Comparison of ENCODE assay signal across 35 cellular contexts in genomic region chr10:92263396-92263795, GRCh38.
"Had no signal": no experiment of that assay in that cellular context is flagged by ENCODE, and none has a peak within 500 bp of the region (broad histone marks: within the 10 kb centered on the region; RNA-seq: fewer than 3 reads in every experiment).

No MANE protein-coding gene starts in this region.

- H3K9me3 Mint-ChIP-seq: activated CD8-positive, alpha-beta T cell treated with anti-CD3 and anti-CD28 coated beads for 36 hours; activated naive CD8-positive, alpha-beta T cell treated with anti-CD3 and anti-CD28 coated beads for 36 hours; activated T-cell treated with anti-CD3 and anti-CD28 coated beads, Interleukin-2, amount 50 U/mL, for 72 hours; activated T-helper 17 cell treated with anti-CD3 and anti-CD28 coated beads, Interleukin-2, amount 50 U/mL, for 72 hours; central memory CD8-positive, alpha-beta T cell had no signal

- H3K4me1 Mint-ChIP-seq: activated T-helper 17 cell treated with anti-CD3 and anti-CD28 coated beads, Interleukin-2, amount 50 U/mL, for 72 hours; central memory CD8-positive, alpha-beta T cell had no signal

- ATAC-seq: activated CD8-positive, alpha-beta T cell treated with anti-CD3 and anti-CD28 coated beads for 36 hours; activated T-cell treated with anti-CD3 and anti-CD28 coated beads, Interleukin-2, amount 50 U/mL, for 72 hours; activated T-helper 17 cell treated with anti-CD3 and anti-CD28 coated beads, Interleukin-2, amount 50 U/mL, for 72 hours had no signal

- H3K36me3 Mint-ChIP-seq: activated naive CD8-positive, alpha-beta T cell treated with anti-CD3 and anti-CD28 coated beads for 36 hours had no signal

- H3K4me3 ChIP-seq: cardiac muscle cell had no signal

- H3K27ac ChIP-seq: brain microvascular endothelial cell, cardiac muscle cell, WERI-Rb-1 had no signal

- H3K27me3 Mint-ChIP-seq: activated CD8-positive, alpha-beta T cell treated with anti-CD3 and anti-CD28 coated beads for 36 hours; activated naive CD8-positive, alpha-beta T cell treated with anti-CD3 and anti-CD28 coated beads for 36 hours; activated T-helper 17 cell treated with anti-CD3 and anti-CD28 coated beads, Interleukin-2, amount 50 U/mL, for 72 hours; central memory CD8-positive, alpha-beta T cell had no signal

- H3K27ac Mint-ChIP-seq: activated CD8-positive, alpha-beta T cell treated with anti-CD3 and anti-CD28 coated beads for 36 hours; activated naive CD8-positive, alpha-beta T cell treated with anti-CD3 and anti-CD28 coated beads for 36 hours; activated T-cell treated with anti-CD3 and anti-CD28 coated beads, Interleukin-2, amount 50 U/mL, for 72 hours; activated T-helper 17 cell treated with anti-CD3 and anti-CD28 coated beads, Interleukin-2, amount 50 U/mL, for 72 hours had no signal

- H3K4me3 Mint-ChIP-seq: activated CD8-positive, alpha-beta T cell treated with anti-CD3 and anti-CD28 coated beads for 36 hours; activated naive CD8-positive, alpha-beta T cell treated with anti-CD3 and anti-CD28 coated beads for 36 hours; activated T-cell treated with anti-CD3 and anti-CD28 coated beads, Interleukin-2, amount 50 U/mL, for 72 hours; activated T-helper 17 cell treated with anti-CD3 and anti-CD28 coated beads, Interleukin-2, amount 50 U/mL, for 72 hours; central memory CD8-positive, alpha-beta T cell had no signal

- H3K36me3 ChIP-seq: brain microvascular endothelial cell, cardiac muscle cell, WERI-Rb-1 had no signal

- H3K27me3 ChIP-seq: brain microvascular endothelial cell, cardiac muscle cell had no signal

- DNase-seq: activated CD4-positive, alpha-beta T cell treated with anti-CD3 and anti-CD28 coated beads for 1 hour; activated CD4-positive, alpha-beta T cell treated with anti-CD3 and anti-CD28 coated beads for 48 hours; activated CD4-positive, alpha-beta T cell treated with anti-CD3 and anti-CD28 coated beads, Interleukin-2, amount 50 U/mL, for 4 hours; activated CD4-positive, CD25-positive, alpha-beta regulatory T cell; activated CD8-positive, alpha-beta T cell treated with anti-CD3 and anti-CD28 coated beads for 36 hours; activated effector memory CD4-positive, alpha-beta T cell treated with anti-CD3 and anti-CD28 coated beads, Interleukin-2, amount 50 U/mL, for 16 hours; activated naive CD4-positive, alpha-beta T cell; activated naive CD4-positive, alpha-beta T cell treated with anti-CD3 and anti-CD28 coated beads, Interleukin-2, amount 50 U/mL, for 16 hours; activated naive CD8-positive, alpha-beta T cell treated with anti-CD3 and anti-CD28 coated beads for 36 hours; activated T-cell treated with anti-CD3 and anti-CD28 coated beads, Interleukin-2, amount 50 U/mL, for 1 hour; activated T-cell treated with anti-CD3 and anti-CD28 coated beads, Interleukin-2, amount 50 U/mL, for 72 hours; amniotic stem cell; aorta; brain microvascular endothelial cell; Kasumi-1; MM.1S; MV-4-11; NCI-H1092; NCI-H1436 treated with DMSO at 0.1 percent for 48 hours; NCI-H1694 treated with DMSO at 0.1 percent for 48 hours; NCI-H2029; NCI-H2171; NCI-H510A; NCI-H526; NCI-H748 treated with DMSO at 0.1 percent for 48 hours; NK-92 treated with Interleukin-12 subunit alpha and Interleukin-12 subunit beta, amount 100 ng/mL, for 24 hours; Right ventricle myocardium superior; SW 1271; T-helper 1 cell; T-helper 2 cell; T-helper 9 cell; WERI-Rb-1 had no signal
